In genomic region chr9:132166599-132166998, GRCh38 we compare ENCODE assay signal across 8 cellular contexts. TPM values are rescaled to one million over a fixed set of nuclear protein-coding genes. Genes with fewer than 3 reads are reported as not detected.
DNase-seq lines count a peak whose midpoint lies in the region; ATAC-seq lines count a peak whose summit lies in the region.
"Had no signal": no experiment of that assay in that cellular context is flagged by ENCODE, and none has a peak within 500 bp of the region (broad histone marks: within the 10 kb centered on the region; RNA-seq: fewer than 3 reads in every experiment).

No MANE protein-coding gene starts in this region.

- H3K79me1 ChIP-seq in mesendoderm (ENCODE audit: low read length) = no peaks in the 10 kb centered on the region

- H3K27me3 ChIP-seq in H7 (ENCODE audit: control insufficient read depth, insufficient read depth, low read length) = peaks cover 52% of the 10 kb centered on the region
- peaks cover 41% of the 10 kb centered on the region for H3K27me3 ChIP-seq in mesendoderm (ENCODE audit: insufficient read depth, low read length, poor library complexity)
- H3K27me3 ChIP-seq in HAP-1 (ENCODE audit: low read depth) = peaks cover 14% of the 10 kb centered on the region

- no peak overlapping the region for H3K23ac ChIP-seq in mesendoderm (ENCODE audit: low read length)

- no CpG with 5 or more reads among the region's 19 CpGs for WGBS in mesendoderm (ENCODE audit: extremely low coverage, insufficient coverage, low lambda C conversion rate)

- no peak overlapping the region for H3K18ac ChIP-seq in mesendoderm (ENCODE audit: low read length)

- H3K4ac ChIP-seq in mesendoderm (ENCODE audit: low read depth, low read length) = no peak overlapping the region

- no peak overlapping the region for H4K5ac ChIP-seq in mesendoderm (ENCODE audit: low read length)

- in situ Hi-C loops in HAP-1 (cut with MboI; ENCODE audit: low sequenced_read_pairs) = no loop called here

- no peaks in the 10 kb centered on the region for H3K9me3 Mint-ChIP-seq in activated naive CD8-positive, alpha-beta T cell treated with anti-CD3 and anti-CD28 coated beads for 36 hours

- peaks cover 1% of the 10 kb centered on the region for H3K36me3 Mint-ChIP-seq in activated naive CD8-positive, alpha-beta T cell treated with anti-CD3 and anti-CD28 coated beads for 36 hours

- H3K27ac ChIP-seq in mesendoderm (ENCODE audit: low read depth, low read length) = no peak overlapping the region

- H3K9ac ChIP-seq in mesendoderm (ENCODE audit: low read length) = no peak overlapping the region

- peaks cover 2% of the 10 kb centered on the region for H3K4me1 Mint-ChIP-seq in activated naive CD8-positive, alpha-beta T cell treated with anti-CD3 and anti-CD28 coated beads for 36 hours

- peaks cover 48% of the 10 kb centered on the region for H3K27me3 Mint-ChIP-seq in activated naive CD8-positive, alpha-beta T cell treated with anti-CD3 and anti-CD28 coated beads for 36 hours

- H2BK120ac ChIP-seq in mesendoderm (ENCODE audit: low read depth, low read length) = no peak overlapping the region

- H3K4me3 ChIP-seq in H7 (ENCODE audit: insufficient read depth, low read depth, low read length) = no peak overlapping the region
- no peak overlapping the region for H3K4me3 ChIP-seq in mesendoderm (ENCODE audit: low read length)
- H3K4me3 ChIP-seq in HAP-1 = no peak overlapping the region

- DNase-seq in DMS53 treated with DMSO at 0.1 percent for 48 hours (lab: John Stamatoyannopoulos, UW; ENCODE audit: unreplicated experiment) (peak; percentile 60), H7 (peak; percentile 84), mesendoderm (peak; percentile 77), HAP-1 (ENCODE audit: low spot score in 2 of 2) (no peak), UCSD-AML1 (lab: John Stamatoyannopoulos, UW; ENCODE audit: unreplicated experiment) (no peak)
- DNase-seq in activated naive CD8-positive, alpha-beta T cell treated with anti-CD3 and anti-CD28 coated beads for 36 hours = peak; percentile 37
- DNase-seq: NCI-H1092 treated with DMSO at 0.1 percent for 48 hours had no signal

- H3K4me2 ChIP-seq in mesendoderm (ENCODE audit: low read length) = no peak overlapping the region

- H3K4me3 Mint-ChIP-seq in activated naive CD8-positive, alpha-beta T cell treated with anti-CD3 and anti-CD28 coated beads for 36 hours = no peak overlapping the region

- H3K56ac ChIP-seq in mesendoderm (ENCODE audit: low read length) = no peak overlapping the region

- no peak overlapping the region for H4K8ac ChIP-seq in mesendoderm (ENCODE audit: low read depth, low read length)

- no peak for ATAC-seq in GM19397 (IDR thresholded peaks at IDR 0.05; ENCODE audit: unreplicated experiment)

- no peak overlapping the region for H2BK15ac ChIP-seq in mesendoderm (replicated peaks; ENCODE audit: low read depth)

- H3K36me3 ChIP-seq in H7 (replicated peaks; ENCODE audit: control insufficient read depth, insufficient read depth, low read length) (no peaks in the 10 kb centered on the region), mesendoderm (ENCODE audit: control insufficient read depth, insufficient read depth, low read length) (no peaks in the 10 kb centered on the region), HAP-1 (replicated peaks) (no peaks in the 10 kb centered on the region)

- no peaks in the 10 kb centered on the region for H3K9me3 ChIP-seq in HAP-1

- H3K4me1 ChIP-seq in mesendoderm (ENCODE audit: control insufficient read depth, low read depth, low read length) (no peaks in the 10 kb centered on the region), HAP-1 (no peaks in the 10 kb centered on the region)

- no peak overlapping the region for H3K27ac Mint-ChIP-seq in activated naive CD8-positive, alpha-beta T cell treated with anti-CD3 and anti-CD28 coated beads for 36 hours

- H3K79me2 ChIP-seq in mesendoderm (ENCODE audit: control insufficient read depth, insufficient read depth, low read length) = no peaks in the 10 kb centered on the region

- H2AK5ac ChIP-seq in mesendoderm (ENCODE audit: low read length) = no peak overlapping the region

- no peak overlapping the region for H2BK5ac ChIP-seq in mesendoderm (ENCODE audit: low read length)

RNA-seq across cellular contexts. Expression of gene NTNG2, which starts 4.7 kb away (rescaled TPM):
- total RNA-seq in H7 (2014; rRNA removed; shearing (Covaris generic)) = 1.2 and 2.3 TPM in 2 replicates
- total RNA-seq in activated naive CD8-positive, alpha-beta T cell treated with anti-CD3 and anti-CD28 coated beads for 36 hours = 1 to 10 TPM; 1.2 to 1.6 TPM
- 0.03 TPM for polyA plus RNA-seq in mesendoderm (2013, experiment 1 of 2)
- 0.11 TPM for polyA plus RNA-seq in mesendoderm (2013, experiment 2 of 2)

Comparison
In these comparisons a context has a peak if more than half of its experiments do, and no peak if none do; other contexts are left out.
1. DNase-seq: peak in DMS53 treated with DMSO at 0.1 percent for 48 hours (single experiment), H7 (single experiment), activated naive CD8-positive, alpha-beta T cell treated with anti-CD3 and anti-CD28 coated beads for 36 hours (single experiment) and mesendoderm (single experiment); none in HAP-1 (0 of 2) and UCSD-AML1 (single experiment).